In genomic region chr2:241069821-241070281, GRCh38 we compare ENCODE assay signal across 28 cellular contexts. TPM values are rescaled to one million over a fixed set of nuclear protein-coding genes. Genes with fewer than 3 reads are reported as not detected.
DNase-seq lines count a peak whose midpoint lies in the region; ATAC-seq and TF ChIP-seq lines count a peak whose summit lies in the region.
"Had no signal": no experiment of that assay in that cellular context is flagged by ENCODE, and none has a peak within 500 bp of the region (broad histone marks: within the 10 kb centered on the region; RNA-seq: fewer than 3 reads in every experiment).

No MANE protein-coding gene starts in this region.

- H3K4me3 ChIP-seq in right atrium auricular region (no peak overlapping the region), lung (no peak overlapping the region), BE2C (ENCODE audit: low read depth, low read length) (no peak overlapping the region), transverse colon (no peak overlapping the region)
- H3K4me3 ChIP-seq: BLaER1, GM23248, heart right ventricle, left ventricle myocardium inferior, mucosa of descending colon, upper lobe of left lung had no signal

- DNase-seq in left cardiac atrium (peak; percentile 14), right atrium auricular region (ENCODE audit: low spot score) (no peak), cerebellum (ENCODE audit: low spot score) (peak; percentile 30), lung (ENCODE audit: low spot score) (peak; percentile 16), NK-92 (lab: John Stamatoyannopoulos, UW; ENCODE audit: unreplicated experiment) (no peak), BE2C (no peak), transverse colon (no peak)
- DNase-seq: activated CD4-positive, alpha-beta T cell treated with anti-CD3 and anti-CD28 coated beads, Interleukin-2, amount 10 ng/mL, durations not matched to agents 24 days and 14 days; activated naive CD8-positive, alpha-beta T cell treated with anti-CD3 and anti-CD28 coated beads for 36 hours; Caco-2; central memory CD4-positive, alpha-beta T cell; DMS79 treated with DMSO at 0.1 percent for 48 hours; effector CD4-positive, alpha-beta T cell; foreskin fibroblast; GM23248; heart right ventricle; left ventricle myocardium inferior; mucosa of descending colon; MV-4-11; NCI-H1930; NCI-H226; nephron progenitor cell; stimulated activated CD4-positive, alpha-beta T cell treated with anti-CD3 and anti-CD28 coated beads, Interleukin-15, amount 100 ng/mL, for 24 hours had no signal

- no peaks in the 10 kb centered on the region for H3K9me3 ChIP-seq in right atrium auricular region
- H3K9me3 ChIP-seq in lung (ENCODE audit: control insufficient read depth in 2 of 2, insufficient read depth in 1 of 2, low read length in 1 of 2), result no peaks in the 10 kb centered on the region
- H3K9me3 ChIP-seq in BE2C, result no peaks in the 10 kb centered on the region
- no peaks in the 10 kb centered on the region for H3K9me3 ChIP-seq in transverse colon
- H3K9me3 ChIP-seq: BLaER1, Caco-2, heart right ventricle, left ventricle myocardium inferior, mucosa of descending colon, upper lobe of left lung had no signal

- intact Hi-C loops in left cardiac atrium (cut with DNase I), result loop anchor here in 1 of 2 donors (10.0 kb wide), 1 partner anchor 215 kb away; no protein-coding TSS in a partner anchor
- intact Hi-C loops in transverse colon (cut with DNase I; ENCODE audit: low total_unique reads), result no loop called here

- H3K27me3 ChIP-seq in right atrium auricular region, result no peaks in the 10 kb centered on the region
- no peaks in the 10 kb centered on the region for H3K27me3 ChIP-seq in lung (ENCODE audit: control insufficient read depth, insufficient read depth)
- H3K27me3 ChIP-seq in BE2C, result no peaks in the 10 kb centered on the region
- H3K27me3 ChIP-seq in transverse colon, result no peaks in the 10 kb centered on the region
- H3K27me3 ChIP-seq: BLaER1, heart right ventricle, upper lobe of left lung had no signal

- in situ Hi-C loops in transverse colon (cut with MboI; ENCODE audit: low pct_ligation_motif_present in 1 of 4, low pct_unique_long_range_greater_than_20kb in 1 of 4, low sequenced_read_pairs in 3 of 4), result no loop called here

- H3K27ac ChIP-seq in right atrium auricular region (no peak overlapping the region), lung (ENCODE audit: low read depth in 1 of 2, low read length in 1 of 2) (no peak overlapping the region), transverse colon (no peak overlapping the region)
- H3K27ac ChIP-seq: BLaER1, GM23248, heart right ventricle, left ventricle myocardium inferior, upper lobe of left lung had no signal

- ATAC-seq in left cardiac atrium, result no peak
- ATAC-seq in lung (ENCODE audit: insufficient read depth, low FRiP score), result no peak
- ATAC-seq in GM18498 (IDR thresholded peaks at IDR 0.05; ENCODE audit: unreplicated experiment), result no peak
- ATAC-seq: activated T-helper 17 cell treated with anti-CD3 and anti-CD28 coated beads, Interleukin-2, amount 50 U/mL, for 72 hours; heart right ventricle; mucosa of descending colon; sciatic nerve had no signal

- peaks cover 21% of the 10 kb centered on the region for H3K36me3 ChIP-seq in right atrium auricular region
- H3K36me3 ChIP-seq in lung (ENCODE audit: control insufficient read depth in 2 of 2, insufficient read depth in 2 of 2, low read length in 2 of 2), result peaks cover 6 to 67% of the 10 kb centered on the region in 2 donors
- H3K36me3 ChIP-seq in BE2C, result no peaks in the 10 kb centered on the region
- H3K36me3 ChIP-seq in transverse colon, result no peaks in the 10 kb centered on the region

- 81 to 84% methylated on average over 25 to 26 of the region's 26 CpGs for WGBS in lung, 2 donors
- 73% methylated on average over 23 of the region's 26 CpGs; no CpG with 5 or more reads in 1 of the 2 donors for WGBS in transverse colon (ENCODE audit: low coverage in 1 of 2), 2 donors

- no peak for TF ChIP-seq POLR2A in transverse colon (IDR thresholded peaks at IDR 0.05)

- no peak for TF ChIP-seq CTCF in right atrium auricular region (IDR thresholded peaks at IDR 0.05)
- TF ChIP-seq CTCF in lung (IDR thresholded peaks at IDR 0.05; ENCODE audit: control extremely low read depth, extremely low read depth), result no peak
- TF ChIP-seq CTCF in BE2C (IDR thresholded peaks at IDR 0.05; ENCODE audit: low read depth, low read length), result no peak
- TF ChIP-seq CTCF in transverse colon (IDR thresholded peaks at IDR 0.05), result no peak

- no peak for TF ChIP-seq EP300 in transverse colon (IDR thresholded peaks at IDR 0.05; ENCODE audit: low read depth)

- H3K4me1 ChIP-seq in right atrium auricular region, result no peaks in the 10 kb centered on the region
- no peaks in the 10 kb centered on the region for H3K4me1 ChIP-seq in lung (ENCODE audit: control insufficient read depth in 2 of 2, insufficient read depth in 2 of 2, low read length in 2 of 2)
- no peaks in the 10 kb centered on the region for H3K4me1 ChIP-seq in BE2C
- no peaks in the 10 kb centered on the region for H3K4me1 ChIP-seq in transverse colon
- H3K4me1 ChIP-seq: BLaER1, Caco-2, heart right ventricle, left ventricle myocardium inferior, upper lobe of left lung had no signal

RNA-seq across cellular contexts. Expression of gene MTERF4, which starts 32.2 kb away (rescaled TPM):
- 10 to 100 TPM; 19.1 to 21.7 TPM for total RNA-seq in left cardiac atrium
- 10 to 100 TPM; 20.6 to 25.3 TPM for total RNA-seq in right atrium auricular region
- total RNA-seq in cerebellum, result 64.7 TPM
- 10 to 100 TPM; 24.7 to 50.1 TPM for total RNA-seq in lung
- 10 to 100 TPM; 23.5 to 30.3 TPM for polyA plus RNA-seq in lung
- 117 TPM for polyA plus RNA-seq in BE2C (2012; ENCODE audit: insufficient read depth, insufficient read length, low read depth)
- 100 to 1,000 TPM in 1 of 4 donors, 10 to 100 TPM in 3; 25.4 to 161 (median 34.3) TPM for total RNA-seq in transverse colon

Comparison
In these comparisons a context has a peak if more than half of its experiments do, and no peak if none do; other contexts are left out.
1. DNase-seq: peak in left cardiac atrium (single experiment), cerebellum (single experiment) and lung (single experiment); none in right atrium auricular region (single experiment), NK-92 (single experiment), BE2C (single experiment) and transverse colon (single experiment).